ENCODE assay signal across 16 cellular contexts in genomic region chr10:5553400-5554170, GRCh38. TPM values are rescaled to one million over a fixed set of nuclear protein-coding genes. Genes with fewer than 3 reads are reported as not detected.
DNase-seq lines count a peak whose midpoint lies in the region; ATAC-seq and TF ChIP-seq lines count a peak whose summit lies in the region.
"Had no signal": no experiment of that assay in that cellular context is flagged by ENCODE, and none has a peak within 500 bp of the region (broad histone marks: within the 10 kb centered on the region; RNA-seq: fewer than 3 reads in every experiment).

No MANE protein-coding gene starts in this region.

- DNase-seq in activated T-cell treated with anti-CD3 and anti-CD28 coated beads, Interleukin-2, amount 50 U/mL, for 24 hours = peak; percentile 25
- DNase-seq in activated T-cell treated with anti-CD3 and anti-CD28 coated beads, Interleukin-2, amount 50 U/mL, for 1 hour = no peak
- DNase-seq in chondrocyte (ENCODE audit: low spot score) (peak; percentile 50), lower lobe of right lung (peak; percentile 30), NCI-H526 treated with DMSO at 0.1 percent for 48 hours (lab: John Stamatoyannopoulos, UW) (no peak), NCI-H82 (lab: John Stamatoyannopoulos, UW) (no peak)
- DNase-seq: effector CD4-positive, alpha-beta T cell; foreskin melanocyte; nephron progenitor cell had no signal

- H3K27ac ChIP-seq in lower lobe of right lung = no peak overlapping the region
- peak overlapping the region; percentile 49 for H3K27ac ChIP-seq in stomach smooth muscle (ENCODE audit: low read length)

- H3K9me3 Mint-ChIP-seq in activated T-cell treated with anti-CD3 and anti-CD28 coated beads, Interleukin-2, amount 50 U/mL, for 24 hours = no peaks in the 10 kb centered on the region
- no peaks in the 10 kb centered on the region for H3K9me3 Mint-ChIP-seq in chondrocyte (ENCODE audit: low read depth)
- H3K9me3 Mint-ChIP-seq: nephron progenitor cell had no signal

- no peak overlapping the region for H3K4me3 ChIP-seq in lower lobe of right lung
- peak overlapping the region; percentile 34 to 40 for H3K4me3 ChIP-seq in stomach smooth muscle (ENCODE audit: low read length in 2 of 2)
- H3K4me3 ChIP-seq: HAP-1 had no signal

- intact Hi-C loops in lower lobe of right lung (cut with DNase I) = no loop called here

- H3K4me3 Mint-ChIP-seq in activated T-cell treated with anti-CD3 and anti-CD28 coated beads, Interleukin-2, amount 50 U/mL, for 24 hours = no peak overlapping the region
- no peak overlapping the region for H3K4me3 Mint-ChIP-seq in chondrocyte (ENCODE audit: unreplicated experiment)
- H3K4me3 Mint-ChIP-seq: nephron progenitor cell had no signal

- no peaks in the 10 kb centered on the region for H3K36me3 ChIP-seq in lower lobe of right lung
- no peaks in the 10 kb centered on the region for H3K36me3 ChIP-seq in stomach smooth muscle (ENCODE audit: control insufficient read depth in 2 of 2, insufficient read depth in 2 of 2, low read length in 2 of 2)
- H3K36me3 ChIP-seq: HAP-1 had no signal

- H3K9me3 ChIP-seq in lower lobe of right lung (no peaks in the 10 kb centered on the region), stomach smooth muscle (ENCODE audit: control insufficient read depth in 2 of 2, low read length in 2 of 2) (no peaks in the 10 kb centered on the region)
- H3K9me3 ChIP-seq: HAP-1 had no signal

- H3K27me3 ChIP-seq in lower lobe of right lung (ENCODE audit: low read depth) = no peaks in the 10 kb centered on the region
- no peaks in the 10 kb centered on the region for H3K27me3 ChIP-seq in stomach smooth muscle (ENCODE audit: control insufficient read depth in 1 of 2, insufficient read depth in 2 of 2, low read length in 2 of 2)

- H3K27me3 Mint-ChIP-seq in activated T-cell treated with anti-CD3 and anti-CD28 coated beads, Interleukin-2, amount 50 U/mL, for 24 hours = peaks cover 5% of the 10 kb centered on the region
- no peaks in the 10 kb centered on the region for H3K27me3 Mint-ChIP-seq in chondrocyte (ENCODE audit: low read depth)

- no peak overlapping the region for H3K9ac ChIP-seq in stomach smooth muscle (ENCODE audit: low read length in 2 of 2)

- H3K4me1 ChIP-seq in lower lobe of right lung (peaks cover 21% of the 10 kb centered on the region), stomach smooth muscle (ENCODE audit: control insufficient read depth, insufficient read depth, low read length) (peaks cover 35% of the 10 kb centered on the region)
- H3K4me1 ChIP-seq: HAP-1 had no signal

- no peak for TF ChIP-seq CTCF in chondrocyte (IDR thresholded peaks at IDR 0.05)
- no peak for TF ChIP-seq CTCF in lower lobe of right lung (IDR thresholded peaks at IDR 0.05)

- no peak overlapping the region for H3K27ac Mint-ChIP-seq in activated T-cell treated with anti-CD3 and anti-CD28 coated beads, Interleukin-2, amount 50 U/mL, for 24 hours
- H3K27ac Mint-ChIP-seq in chondrocyte (ENCODE audit: unreplicated experiment) = peak overlapping the region; percentile 41

- H3K36me3 Mint-ChIP-seq in activated T-cell treated with anti-CD3 and anti-CD28 coated beads, Interleukin-2, amount 50 U/mL, for 24 hours (ENCODE audit: low read depth) = no peaks in the 10 kb centered on the region
- H3K36me3 Mint-ChIP-seq in chondrocyte (ENCODE audit: low read depth) = no peaks in the 10 kb centered on the region

- ATAC-seq in lower lobe of right lung (no peak), HG03521 (IDR thresholded peaks at IDR 0.05; ENCODE audit: unreplicated experiment) (no peak)
- ATAC-seq: activated CD4-positive, CD25-positive, alpha-beta regulatory T cell treated with anti-CD3 and anti-CD28 coated beads, Interleukin-2, amount 50 U/mL, for 24 hours had no signal

- peaks cover 43% of the 10 kb centered on the region for H3K4me1 Mint-ChIP-seq in activated T-cell treated with anti-CD3 and anti-CD28 coated beads, Interleukin-2, amount 50 U/mL, for 24 hours (ENCODE audit: low read depth)
- H3K4me1 Mint-ChIP-seq in chondrocyte (ENCODE audit: low read depth) = peaks cover 15% of the 10 kb centered on the region

RNA-seq across cellular contexts. Expression of gene CALML3, which starts 28.8 kb away (rescaled TPM):
- total RNA-seq in chondrocyte (not detected in 3 replicates), lower lobe of right lung (not detected)
- total RNA-seq: A172, HT1080, subcutaneous adipose tissue had no signal

RNA-seq across cellular contexts. Expression of gene CALML5, which starts 54.2 kb away (rescaled TPM):
- total RNA-seq in chondrocyte (not detected in 3 replicates), lower lobe of right lung (not detected)
- total RNA-seq: A172, subcutaneous adipose tissue had no signal

Comparison
In these comparisons a context has a peak if more than half of its experiments do, and no peak if none do; other contexts are left out.
1. DNase-seq: peak in activated T-cell treated with anti-CD3 and anti-CD28 coated beads, Interleukin-2, amount 50 U/mL, for 24 hours (single experiment), chondrocyte (single experiment) and lower lobe of right lung (single experiment); none in activated T-cell treated with anti-CD3 and anti-CD28 coated beads, Interleukin-2, amount 50 U/mL, for 1 hour (single experiment), NCI-H526 treated with DMSO at 0.1 percent for 48 hours (single experiment) and NCI-H82 (single experiment).